In genomic region chr3:140863481-140864084, GRCh38 we compare ENCODE assay signal across 7 cellular contexts.
DNase-seq lines count a peak whose midpoint lies in the region; ATAC-seq and FAIRE-seq lines count a peak whose summit lies in the region.

No MANE protein-coding gene starts in this region.

- H4K8ac ChIP-seq in trophoblast cell (ENCODE audit: low read depth, low read length) = no peak overlapping the region

- WGBS in trophoblast cell (ENCODE audit: extremely low coverage, insufficient coverage, insufficient read length) = no CpG with 5 or more reads among the region's 6 CpGs

- no peak overlapping the region for H3K9ac ChIP-seq in trophoblast cell (ENCODE audit: low read length)

- no peak overlapping the region for H3K4ac ChIP-seq in trophoblast cell (ENCODE audit: low read depth, low read length)

- no peak overlapping the region for H3K4me3 ChIP-seq in trophoblast cell (ENCODE audit: low read depth, low read length)

- H3K27ac ChIP-seq in trophoblast cell (ENCODE audit: low read depth, low read length) = no peak overlapping the region

- peaks cover 0 to 3% of the 10 kb centered on the region in 2 experiments for H3K4me1 ChIP-seq in trophoblast cell (ENCODE audit: control insufficient read depth in 1 of 2, insufficient read depth in 2 of 2, low read length in 2 of 2)

- no peaks in the 10 kb centered on the region for H3K36me3 ChIP-seq in trophoblast cell (ENCODE audit: control insufficient read depth in 1 of 2, insufficient read depth in 2 of 2, low read length in 2 of 2)

- H3K9me3 ChIP-seq in trophoblast cell (ENCODE audit: insufficient read depth, low read depth, low read length) = no peaks in the 10 kb centered on the region

- H2AK5ac ChIP-seq in trophoblast cell (ENCODE audit: low read length) = no peak overlapping the region

- no peak overlapping the region for H3K4me2 ChIP-seq in trophoblast cell (ENCODE audit: low read length)

- no peaks in the 10 kb centered on the region for H3K79me2 ChIP-seq in trophoblast cell (ENCODE audit: control insufficient read depth, insufficient read depth, low read length, poor library complexity)

- H2BK5ac ChIP-seq in trophoblast cell (ENCODE audit: low read depth, low read length, poor library complexity) = no peak overlapping the region

- no peak overlapping the region for H3K18ac ChIP-seq in trophoblast cell (ENCODE audit: low read length)

- H4K12ac ChIP-seq in trophoblast cell (ENCODE audit: low read depth, low read length) = no peak overlapping the region

- H3K14ac ChIP-seq in trophoblast cell (ENCODE audit: low read length) = no peak overlapping the region

- H2BK12ac ChIP-seq in trophoblast cell (ENCODE audit: low read length) = no peak overlapping the region

- peak overlapping the region; percentile 45 for H2AFZ ChIP-seq in trophoblast cell (ENCODE audit: insufficient read depth, low read length, poor library complexity)

- DNase-seq in NCI-H69 (lab: John Stamatoyannopoulos, UW) (peak; percentile 68), foreskin melanocyte (peak; percentile 46), trophoblast cell (peak; percentile 40 to 84)
- peak; percentile 67 for DNase-seq in activated CD8-positive, alpha-beta memory T cell treated with anti-CD3 and anti-CD28 coated beads, Interleukin-2, amount 50 U/mL, for 48 hours

- ATAC-seq in HG03175 (IDR thresholded peaks at IDR 0.05; ENCODE audit: unreplicated experiment) (peak; percentile 68), GM19467 (IDR thresholded peaks at IDR 0.05; ENCODE audit: unreplicated experiment) (no peak)

- FAIRE-seq in G401.6 (lab: Jason Lieb, UNC) = peak; percentile 95

- peaks cover 3% of the 10 kb centered on the region for H3K79me1 ChIP-seq in trophoblast cell (ENCODE audit: low read length)

- H2BK120ac ChIP-seq in trophoblast cell (ENCODE audit: insufficient read depth, low read length, poor library complexity) = no peak overlapping the region

- H3K27me3 ChIP-seq in trophoblast cell (ENCODE audit: insufficient read depth, low read length) = no peaks in the 10 kb centered on the region

- H4K91ac ChIP-seq in trophoblast cell (ENCODE audit: low read depth, low read length) = no peak overlapping the region

- no peak overlapping the region for H3K23ac ChIP-seq in trophoblast cell (ENCODE audit: low read length)
